In genomic region chr2:240614391-240614790, GRCh38 we compare ENCODE assay signal across 17 cellular contexts.
"Had no signal": no experiment of that assay in that cellular context is flagged by ENCODE, and none has a peak within 500 bp of the region (broad histone marks: within the 10 kb centered on the region; RNA-seq: fewer than 3 reads in every experiment).

No MANE protein-coding gene starts in this region.

- DNase-seq: activated CD4-positive, alpha-beta T cell treated with anti-CD3 and anti-CD28 coated beads, Interleukin-2, amount 10 ng/mL, durations not matched to agents 24 days and 14 days; activated CD8-positive, alpha-beta T cell treated with anti-CD3 and anti-CD28 coated beads, Interleukin-2, amount 10 ng/mL, durations not matched to agents 7 days and 5 days; activated naive CD4-positive, alpha-beta T cell treated with Interleukin-2 at 50 U/mL for 16 hours; cerebellar nuclear complex; effector CD8-positive, alpha-beta T cell; gastrocnemius medialis; naive B cell; stimulated activated naive CD8-positive, alpha-beta T cell treated with anti-CD3 and anti-CD28 coated beads, Interleukin-15, Interleukin-2, amounts not matched to agents 100 U/mL and 50 U/mL, for 24 hours; transverse colon had no signal

- H3K27ac ChIP-seq: breast epithelium, gastrocnemius medialis, heart left ventricle, pancreas, transverse colon, vagina had no signal

- H3K27ac Mint-ChIP-seq: activated CD4-positive, alpha-beta T cell treated with anti-CD3 and anti-CD28 coated beads, Interleukin-2, amount 10 ng/mL, durations not matched to agents 24 days and 14 days; activated CD8-positive, alpha-beta T cell treated with anti-CD3 and anti-CD28 coated beads, Interleukin-2, amount 10 ng/mL, durations not matched to agents 7 days and 5 days; memory B cell; naive B cell; WTC11 had no signal

- H3K4me1 ChIP-seq: breast epithelium, pancreas, vagina had no signal

- H3K27me3 ChIP-seq: breast epithelium, gastrocnemius medialis, heart left ventricle, pancreas, transverse colon, vagina had no signal

- H3K4me3 ChIP-seq: breast epithelium, gastrocnemius medialis, heart left ventricle, mucosa of descending colon, pancreas, transverse colon, vagina had no signal

- H3K27me3 Mint-ChIP-seq: activated CD4-positive, alpha-beta T cell treated with anti-CD3 and anti-CD28 coated beads, Interleukin-2, amount 10 ng/mL, durations not matched to agents 24 days and 14 days; memory B cell; naive B cell had no signal

- H3K36me3 ChIP-seq: breast epithelium, gastrocnemius medialis, pancreas, vagina had no signal

- H3K9me3 ChIP-seq: breast epithelium, gastrocnemius medialis, mucosa of descending colon, pancreas, transverse colon, vagina had no signal

- H3K4me3 Mint-ChIP-seq: activated CD4-positive, alpha-beta T cell treated with anti-CD3 and anti-CD28 coated beads, Interleukin-2, amount 10 ng/mL, durations not matched to agents 24 days and 14 days; activated CD8-positive, alpha-beta T cell treated with anti-CD3 and anti-CD28 coated beads, Interleukin-2, amount 10 ng/mL, durations not matched to agents 7 days and 5 days; memory B cell; naive B cell; WTC11 had no signal

- H3K4me1 Mint-ChIP-seq: WTC11 had no signal

- ATAC-seq: activated CD8-positive, alpha-beta T cell treated with anti-CD3 and anti-CD28 coated beads, Interleukin-2, amount 10 ng/mL, durations not matched to agents 7 days and 5 days; esophagus mucosa; gastrocnemius medialis; heart left ventricle; mucosa of descending colon; pancreas; stimulated activated naive CD8-positive, alpha-beta T cell treated with anti-CD3 and anti-CD28 coated beads, Interleukin-15, Interleukin-2, amounts not matched to agents 100 U/mL and 50 U/mL, for 24 hours; WTC11 had no signal
